Comparison of ENCODE assay signal across 8 cellular contexts in the genomic region with DNA sequence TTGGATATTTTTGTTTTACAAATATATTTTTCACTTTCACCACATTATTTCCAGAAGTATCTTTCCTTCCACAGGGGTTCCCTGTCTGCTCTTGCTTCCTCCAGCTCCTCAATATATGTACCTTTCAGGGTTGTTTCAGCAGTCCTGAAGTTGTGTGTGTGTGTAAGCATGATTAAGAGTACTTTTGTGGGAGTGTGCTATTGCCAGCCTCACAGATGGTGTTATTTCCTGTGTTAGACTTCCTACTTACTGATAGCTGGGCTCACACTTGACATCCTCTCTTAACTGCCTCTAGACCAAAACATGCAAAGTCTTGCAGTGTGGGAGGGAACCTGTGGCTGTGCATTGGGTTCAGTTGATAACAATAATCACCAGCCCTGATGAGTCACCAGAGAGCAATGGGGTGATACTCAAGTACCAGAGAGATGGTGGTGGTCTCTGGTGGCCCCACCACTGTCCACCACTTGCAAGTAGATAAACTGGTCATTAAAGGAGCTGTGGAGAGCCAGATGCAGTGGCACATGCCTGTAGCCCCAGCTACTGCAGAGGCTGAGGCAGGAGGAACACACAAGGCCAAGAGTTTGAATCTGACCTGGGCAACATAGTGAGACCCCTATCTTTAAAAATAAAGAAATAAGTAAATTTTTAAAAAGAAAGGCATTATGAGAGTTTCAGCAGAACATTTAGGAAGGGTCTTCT.
DNase-seq lines count a peak whose midpoint lies in the region; ATAC-seq, FAIRE-seq and TF ChIP-seq lines count a peak whose summit lies in the region.

No MANE protein-coding gene starts in this region.

- no peak overlapping the region for H2AK5ac ChIP-seq in IMR-90 (ENCODE audit: low read depth, low read length)

- no peak overlapping the region for H4K8ac ChIP-seq in IMR-90 (ENCODE audit: low read depth in 2 of 2, low read length in 2 of 2)

- H3K9me3 Mint-ChIP-seq in activated CD4-positive, alpha-beta T cell treated with anti-CD3 and anti-CD28 coated beads, Interleukin-2, amount 10 ng/mL, durations not matched to agents 24 days and 14 days, result no peaks in the 10 kb centered on the region

- no peak for TF ChIP-seq RAD21 in IMR-90 (IDR thresholded peaks at IDR 0.05; ENCODE audit: low read length)

- in situ Hi-C loops in IMR-90 (cut with MboI; ENCODE audit: low sequenced_read_pairs), result no loop called here

- H3K27me3 ChIP-seq in IMR-90 (ENCODE audit: control insufficient read depth, insufficient read depth, low read length) (no peaks in the 10 kb centered on the region), osteoblast (ENCODE audit: insufficient read depth, low read length) (no peaks in the 10 kb centered on the region)

- no peak overlapping the region for H2AFZ ChIP-seq in IMR-90 (replicated peaks; ENCODE audit: low read length, poor library complexity)
- H2AFZ ChIP-seq in osteoblast (ENCODE audit: low read length), result no peak overlapping the region

- peaks cover 47% of the 10 kb centered on the region for H3K4me1 Mint-ChIP-seq in activated CD4-positive, alpha-beta T cell treated with anti-CD3 and anti-CD28 coated beads, Interleukin-2, amount 10 ng/mL, durations not matched to agents 24 days and 14 days

- H3K9me1 ChIP-seq in IMR-90 (ENCODE audit: insufficient read depth, low read length), result peaks cover 3% of the 10 kb centered on the region; the same call in 1 of the 2 replicates

- no peaks in the 10 kb centered on the region for H3K9me3 ChIP-seq in IMR-90 (ENCODE audit: control insufficient read depth, insufficient read depth, low read length)
- H3K9me3 ChIP-seq in osteoblast (ENCODE audit: low read depth, low read length), result no peaks in the 10 kb centered on the region

- H3K79me1 ChIP-seq in IMR-90 (ENCODE audit: low read depth in 1 of 2, low read length in 2 of 2), result no peaks in the 10 kb centered on the region

- H3K14ac ChIP-seq in IMR-90 (replicated peaks; ENCODE audit: low read depth, low read length), result 0 out of 2 replicates have a peak overlapping the region, but pooled peaks have one; percentile 10

- H4K20me1 ChIP-seq in IMR-90 (ENCODE audit: insufficient read depth, low read length) (no peaks in the 10 kb centered on the region), osteoblast (ENCODE audit: insufficient read depth, low read length) (no peaks in the 10 kb centered on the region)

- H2BK120ac ChIP-seq in IMR-90 (ENCODE audit: low read depth, low read length), result no peak overlapping the region

- H2BK20ac ChIP-seq in IMR-90 (ENCODE audit: low read depth, low read length), result no peak overlapping the region

- H3K79me2 ChIP-seq in osteoblast (ENCODE audit: insufficient read depth, low read length), result no peaks in the 10 kb centered on the region

- H4K5ac ChIP-seq in IMR-90 (ENCODE audit: low read depth, low read length), result no peak overlapping the region

- H3K4ac ChIP-seq in IMR-90 (ENCODE audit: low read depth, low read length), result no peak overlapping the region

- peak overlapping the region; percentile 88 for H3K27ac Mint-ChIP-seq in activated CD4-positive, alpha-beta T cell treated with anti-CD3 and anti-CD28 coated beads, Interleukin-2, amount 10 ng/mL, durations not matched to agents 24 days and 14 days

- H3K4me2 ChIP-seq in IMR-90 (ENCODE audit: low read depth, low read length) (no peak overlapping the region), osteoblast (ENCODE audit: insufficient read depth, low read length) (no peak overlapping the region)

- FAIRE-seq in HTR-8/SVneo (lab: Jason Lieb, UNC), result no peak

- TF ChIP-seq CTCF in IMR-90 (conservative IDR thresholded peaks at IDR 0.05; ENCODE audit: low read depth, low read length) (no peak), osteoblast (IDR thresholded peaks at IDR 0.05; ENCODE audit: extremely low read depth, low read depth, low read length) (no peak)

- no peak overlapping the region for H3K23ac ChIP-seq in IMR-90 (ENCODE audit: low read depth, low read length)

- no peak overlapping the region for H3K56ac ChIP-seq in IMR-90 (ENCODE audit: extremely low read depth, insufficient read depth, low read length)

- no peak for TF ChIP-seq POLR2A in IMR-90 (IDR thresholded peaks at IDR 0.05; ENCODE audit: low read depth, low read length)

- H4K91ac ChIP-seq in IMR-90 (ENCODE audit: insufficient read depth, low read depth, low read length), result no peak overlapping the region

- H3K9ac ChIP-seq in IMR-90 (ENCODE audit: low read depth, low read length), result no peak overlapping the region

- CTCF ChIA-PET in IMR-90 (lab: Yijun Ruan, JAX), result interaction anchor here (0.7 kb wide), 1 partner anchor 15 kb away, joined by 3 read pairs; no protein-coding TSS in a partner anchor

- H3K4me1 ChIP-seq in IMR-90 (ENCODE audit: control insufficient read depth, insufficient read depth, low read length) (peaks cover 2% of the 10 kb centered on the region; the same call in 1 of the 2 replicates), osteoblast (ENCODE audit: insufficient read depth, low read length) (peaks cover 6% of the 10 kb centered on the region)

- peak overlapping the region; percentile 5; the same call in 1 of the 2 replicates for H3K18ac ChIP-seq in IMR-90 (ENCODE audit: low read depth, low read length)

- no peak overlapping the region for H2AK9ac ChIP-seq in IMR-90 (replicated peaks; ENCODE audit: low read depth, low read length, poor library complexity)

- dilution Hi-C loops in IMR-90 (cut with HindIII; ENCODE audit: low sequenced_read_pairs, unreplicated experiment), result no loop called here

- no peak overlapping the region for H3K4me3 ChIP-seq in IMR-90 (ENCODE audit: insufficient read depth, low read depth, low read length)
- H3K4me3 ChIP-seq in osteoblast (ENCODE audit: insufficient read depth, low read length), result no peak overlapping the region

- H2BK15ac ChIP-seq in IMR-90 (ENCODE audit: low read depth, low read length), result no peak overlapping the region

- no peaks in the 10 kb centered on the region for H3K36me3 Mint-ChIP-seq in activated CD4-positive, alpha-beta T cell treated with anti-CD3 and anti-CD28 coated beads, Interleukin-2, amount 10 ng/mL, durations not matched to agents 24 days and 14 days (ENCODE audit: low read depth)

- H3K27me3 Mint-ChIP-seq in activated CD4-positive, alpha-beta T cell treated with anti-CD3 and anti-CD28 coated beads, Interleukin-2, amount 10 ng/mL, durations not matched to agents 24 days and 14 days, result no peaks in the 10 kb centered on the region

- peak; percentile 93 for DNase-seq in GDM1 (lab: John Stamatoyannopoulos, UW)
- DNase-seq in IMR-90, result peak; percentile 16
- DNase-seq in activated CD4-positive, alpha-beta T cell treated with anti-CD3 and anti-CD28 coated beads, Interleukin-2, amount 10 ng/mL, durations not matched to agents 24 days and 14 days, result peak; percentile 89
- DNase-seq in kidney glomerular epithelial cell (lab: John Stamatoyannopoulos, UW), result peak; percentile 16
- no peak for DNase-seq in T1000 (lab: John Stamatoyannopoulos, UW)
- DNase-seq in HTR-8/SVneo (ENCODE audit: insufficient read length, low spot score), result no peak
- DNase-seq in osteoblast (ENCODE audit: insufficient read length, low spot score, missing footprints), result no peak

- ATAC-seq in GM21515 (IDR thresholded peaks at IDR 0.05; ENCODE audit: unreplicated experiment) (peak; percentile 90), IMR-90 (ENCODE audit: low read depth) (no peak)

- peak overlapping the region; percentile 60 for H3K4me3 Mint-ChIP-seq in activated CD4-positive, alpha-beta T cell treated with anti-CD3 and anti-CD28 coated beads, Interleukin-2, amount 10 ng/mL, durations not matched to agents 24 days and 14 days

- intact Hi-C loops in IMR-90 (cut with micrococcal nuclease), result no loop called here
- intact Hi-C loops in activated CD4-positive, alpha-beta T cell treated with anti-CD3 and anti-CD28 coated beads, Interleukin-2, amount 10 ng/mL, durations not matched to agents 24 days and 14 days (cut with micrococcal nuclease), result loop anchor here (2.0 to 5.0 kb wide), 5 partner anchors 15 to 982 kb away; no protein-coding TSS in a partner anchor

- H3K27ac ChIP-seq in IMR-90 (ENCODE audit: insufficient read depth, low read length) (no peak overlapping the region), osteoblast (ENCODE audit: low read depth, low read length) (no peak overlapping the region)

- no peaks in the 10 kb centered on the region for H3K36me3 ChIP-seq in IMR-90 (ENCODE audit: control insufficient read depth, insufficient read depth, low read length)
- H3K36me3 ChIP-seq in osteoblast (ENCODE audit: insufficient read depth, low read length), result no peaks in the 10 kb centered on the region

- POLR2A ChIA-PET in IMR-90 (lab: Charles Lee; ENCODE audit: unreplicated experiment), result no interaction called here

- H2BK5ac ChIP-seq in IMR-90 (ENCODE audit: low read depth, low read length, poor library complexity, severe bottlenecking), result no peak overlapping the region

- no TSS peak for BruUV-seq in IMR-90 (replicated peaks; lab: Mats Ljungman, UMichigan)

TF ChIP-seq in IMR-90, 13 proteins besides CTCF, POLR2A, EP300 and RAD21:
- TF ChIP-seq MAFK (IDR thresholded peaks at IDR 0.05; ENCODE audit: low read depth, low read length), result no peak

Comparison
In these comparisons a context has a peak if more than half of its experiments do, and no peak if none do; other contexts are left out.
1. DNase-seq: peak in GDM1 (single experiment), IMR-90 (single experiment), activated CD4-positive, alpha-beta T cell treated with anti-CD3 and anti-CD28 coated beads, Interleukin-2, amount 10 ng/mL, durations not matched to agents 24 days and 14 days (single experiment) and kidney glomerular epithelial cell (single experiment); none in T1000 (single experiment), HTR-8/SVneo (single experiment) and osteoblast (single experiment).